Comparison of ENCODE assay signal across 18 cellular contexts in the genomic region with DNA sequence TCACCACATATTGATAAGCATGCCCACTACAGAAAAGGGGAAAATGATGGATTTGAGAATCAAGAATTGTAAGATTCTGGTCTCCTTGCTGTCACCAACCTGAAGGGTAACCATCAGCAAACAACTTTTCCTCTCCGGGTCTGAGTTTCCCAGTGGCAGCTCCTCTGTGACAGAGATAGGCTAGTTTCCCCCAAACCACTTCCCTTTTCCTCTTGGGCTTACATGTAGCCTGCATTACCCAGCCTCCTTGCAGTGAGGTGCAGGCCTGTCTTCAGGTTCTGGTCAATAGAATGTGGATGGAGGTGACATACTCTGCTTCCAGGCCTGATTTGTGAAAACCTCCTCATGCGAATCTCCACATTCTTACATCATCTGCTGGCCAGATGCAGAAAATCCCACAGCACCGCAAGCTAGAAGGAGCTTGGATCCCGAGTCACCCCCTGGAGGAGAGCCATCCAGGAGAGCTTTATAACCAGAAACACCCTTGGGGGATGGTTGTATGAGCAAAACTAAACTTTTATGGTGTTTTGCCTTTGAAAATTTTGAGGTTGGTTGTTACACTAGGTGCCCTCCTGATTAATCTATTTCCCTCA.
DNase-seq lines count a peak whose midpoint lies in the region; ATAC-seq, FAIRE-seq and TF ChIP-seq lines count a peak whose summit lies in the region.
"Had no signal": no experiment of that assay in that cellular context is flagged by ENCODE, and none has a peak within 500 bp of the region (broad histone marks: within the 10 kb centered on the region; RNA-seq: fewer than 3 reads in every experiment).

No MANE protein-coding gene starts in this region.

- no TSS peak for BruUV-seq in GM12878 (replicated peaks; lab: Mats Ljungman, UMichigan)

- H3K4me1 ChIP-seq in GM12878 (ENCODE audit: control insufficient read depth, insufficient read depth, low read length): no peaks in the 10 kb centered on the region
- peaks cover 0 to under 1% (median 0%) of the 10 kb centered on the region in 4 donors for H3K4me1 ChIP-seq in tibial artery
- H3K4me1 ChIP-seq: spleen had no signal

- H3K79me2 ChIP-seq in GM12878 (ENCODE audit: control insufficient read depth, insufficient read depth, low read length): no peaks in the 10 kb centered on the region

- no peak for FAIRE-seq in GM12878 (lab: Jason Lieb, UNC)

- H3K4me2 ChIP-seq in GM12878 (ENCODE audit: control insufficient read depth, insufficient read depth): no peak overlapping the region

- no peaks in the 10 kb centered on the region for H3K4me1 Mint-ChIP-seq in activated T-cell treated with anti-CD3 and anti-CD28 coated beads, Interleukin-2, amount 50 U/mL, for 24 hours (ENCODE audit: low read depth)
- H3K4me1 Mint-ChIP-seq: stimulated activated memory B cell treated with anti-CD40 and anti-IgM and Interleukin-4, amounts not matched to agents 10 μg/mL and 1 μg/mL and 100 μg/mL, for 72 hours had no signal

- WGBS in GM12878 (ENCODE audit: insufficient coverage, insufficient replicate concordance, low lambda C conversion rate, missing lambda C conversion rate): 13% methylated on average over 4 of the region's 4 CpGs

- TF ChIP-seq CTCF in GM12878 (IDR thresholded peaks at IDR 0.05 in 2 of 3, conservative IDR thresholded peaks at IDR 0.05 in 1 of 3; ENCODE audit: control insufficient read depth in 2 of 3, extremely low read depth in 1 of 3, insufficient read depth in 1 of 3, low read depth in 3 of 3, low read length in 3 of 3) (no peak), WERI-Rb-1 (IDR thresholded peaks at IDR 0.05; ENCODE audit: low read depth, low read length) (no peak), tibial artery (IDR thresholded peaks at IDR 0.05) (no peak)

- no peak for TF ChIP-seq POLR2A in GM12878 (IDR thresholded peaks at IDR 0.05; ENCODE audit: low read depth, low read length)

- SMC1A ChIA-PET in GM12878 (lab: Charles Lee; ENCODE audit: uncharacterized antibody, unreplicated experiment): interaction anchor here (1.6 kb wide), 1 partner anchor 15 kb away, joined by 4 read pairs; no protein-coding TSS in a partner anchor

- peak; percentile 26; the same call in 1 of the 3 replicates for ATAC-seq in GM12878
- ATAC-seq: activated CD8-positive, alpha-beta T cell treated with anti-CD3 and anti-CD28 coated beads for 36 hours; naive thymus-derived CD4-positive, alpha-beta T cell; stimulated activated memory B cell treated with anti-CD40 and anti-IgM and Interleukin-4, amounts not matched to agents 10 μg/mL and 1 μg/mL and 100 μg/mL, for 72 hours had no signal

- RAD21 ChIA-PET in GM12878 (lab: Charles Lee; ENCODE audit: unreplicated experiment): no interaction called here

- no peak overlapping the region for H2AFZ ChIP-seq in GM12878 (ENCODE audit: control insufficient read depth, low read depth, low read length)

- in situ Hi-C loops in GM12878 (cut with MboI): no loop called here

- intact Hi-C loops in GM12878 (cut with micrococcal nuclease; ENCODE audit: unreplicated experiment) (no loop called here), tibial artery (cut with DNase I; ENCODE audit: low total_unique reads) (no loop called here)

- no peak overlapping the region for H3K27ac ChIP-seq in GM12878 (ENCODE audit: control insufficient read depth, insufficient read depth)
- H3K27ac ChIP-seq in WERI-Rb-1: no peak overlapping the region
- no peak overlapping the region for H3K27ac ChIP-seq in tibial artery
- H3K27ac ChIP-seq: spleen had no signal

- H3K9me3 Mint-ChIP-seq in activated T-cell treated with anti-CD3 and anti-CD28 coated beads, Interleukin-2, amount 50 U/mL, for 24 hours: no peaks in the 10 kb centered on the region
- H3K9me3 Mint-ChIP-seq: activated CD8-positive, alpha-beta T cell treated with anti-CD3 and anti-CD28 coated beads for 36 hours; CD4-positive, alpha-beta T cell; naive thymus-derived CD4-positive, alpha-beta T cell; stimulated activated memory B cell treated with anti-CD40 and anti-IgM and Interleukin-4, amounts not matched to agents 10 μg/mL and 1 μg/mL and 100 μg/mL, for 72 hours had no signal

- no peak for TF ChIP-seq RAD21 in GM12878 (IDR thresholded peaks at IDR 0.05; ENCODE audit: insufficient read depth, low read depth, low read length)

- H3K36me3 ChIP-seq in GM12878 (ENCODE audit: control insufficient read depth in 2 of 2, insufficient read depth in 2 of 2, low read length in 1 of 2) (no peaks in the 10 kb centered on the region), WERI-Rb-1 (no peaks in the 10 kb centered on the region), tibial artery (no peaks in the 10 kb centered on the region)
- H3K36me3 ChIP-seq: spleen had no signal

- peak; percentile 54 for DNase-seq in GM03348 (ENCODE audit: low spot score)
- DNase-seq in MV-4-11 (lab: John Stamatoyannopoulos, UW): peak; percentile 75
- DNase-seq in GM12878 (ENCODE audit: low read depth, low spot score): no peak
- peak; percentile 25 for DNase-seq in kidney glomerular epithelial cell (lab: John Stamatoyannopoulos, UW)
- DNase-seq in activated T-cell treated with anti-CD3 and anti-CD28 coated beads, Interleukin-2, amount 50 U/mL, for 24 hours: no peak
- DNase-seq in WERI-Rb-1: no peak
- DNase-seq in tibial artery: no peak
- no peak for DNase-seq in epidermal melanocyte (ENCODE audit: insufficient read length, low spot score)
- DNase-seq: activated CD8-positive, alpha-beta T cell treated with anti-CD3 and anti-CD28 coated beads for 36 hours; caudate nucleus; CD4-positive, alpha-beta T cell; Karpas-422; naive thymus-derived CD4-positive, alpha-beta T cell; NCI-H187; NCI-H446 treated with DMSO at 0.1 percent for 48 hours; spleen; trophoblast cell had no signal

- H3K9me3 ChIP-seq in GM12878 (replicated peaks; ENCODE audit: control insufficient read depth, insufficient read depth, low read length) (no peaks in the 10 kb centered on the region), WERI-Rb-1 (ENCODE audit: severe bottlenecking) (no peaks in the 10 kb centered on the region), tibial artery (no peaks in the 10 kb centered on the region)
- H3K9me3 ChIP-seq: spleen had no signal

- H3K27ac Mint-ChIP-seq in activated T-cell treated with anti-CD3 and anti-CD28 coated beads, Interleukin-2, amount 50 U/mL, for 24 hours: no peak overlapping the region
- H3K27ac Mint-ChIP-seq: activated CD8-positive, alpha-beta T cell treated with anti-CD3 and anti-CD28 coated beads for 36 hours; CD4-positive, alpha-beta T cell; naive thymus-derived CD4-positive, alpha-beta T cell; stimulated activated memory B cell treated with anti-CD40 and anti-IgM and Interleukin-4, amounts not matched to agents 10 μg/mL and 1 μg/mL and 100 μg/mL, for 72 hours had no signal

- H3K27me3 Mint-ChIP-seq in activated T-cell treated with anti-CD3 and anti-CD28 coated beads, Interleukin-2, amount 50 U/mL, for 24 hours: peaks cover 7% of the 10 kb centered on the region

- no peak overlapping the region for H3K4me3 Mint-ChIP-seq in activated T-cell treated with anti-CD3 and anti-CD28 coated beads, Interleukin-2, amount 50 U/mL, for 24 hours
- H3K4me3 Mint-ChIP-seq: activated CD8-positive, alpha-beta T cell treated with anti-CD3 and anti-CD28 coated beads for 36 hours; CD4-positive, alpha-beta T cell; naive thymus-derived CD4-positive, alpha-beta T cell; stimulated activated memory B cell treated with anti-CD40 and anti-IgM and Interleukin-4, amounts not matched to agents 10 μg/mL and 1 μg/mL and 100 μg/mL, for 72 hours had no signal

- H3K4me3 ChIP-seq in GM12878 (no peak overlapping the region), WERI-Rb-1 (ENCODE audit: low read depth, low read length) (no peak overlapping the region), tibial artery (no peak overlapping the region)
- H3K4me3 ChIP-seq: spleen had no signal

- TF ChIP-seq EP300 in GM12878 (IDR thresholded peaks at IDR 0.05; ENCODE audit: borderline replicate concordance in 1 of 2, control insufficient read depth in 1 of 2, low read depth in 2 of 2, low read length in 2 of 2): no peak

- H3K36me3 Mint-ChIP-seq in activated T-cell treated with anti-CD3 and anti-CD28 coated beads, Interleukin-2, amount 50 U/mL, for 24 hours (ENCODE audit: low read depth): no peaks in the 10 kb centered on the region
- H3K36me3 Mint-ChIP-seq: naive thymus-derived CD4-positive, alpha-beta T cell; stimulated activated memory B cell treated with anti-CD40 and anti-IgM and Interleukin-4, amounts not matched to agents 10 μg/mL and 1 μg/mL and 100 μg/mL, for 72 hours had no signal

- POLR2A ChIA-PET in GM12878 (lab: Charles Lee): no interaction called here

- H4K20me1 ChIP-seq in GM12878 (ENCODE audit: control insufficient read depth, insufficient read depth): no peaks in the 10 kb centered on the region

- CTCF ChIA-PET in GM12878 (lab: Yijun Ruan, JAX): interaction anchor here (1.2 to 1.3 kb wide), 2 partner anchors 9 to 24 kb away, joined by 3 read pairs; no protein-coding TSS in a partner anchor

- H3K27me3 ChIP-seq in GM12878 (replicated peaks in 1 of 2; ENCODE audit: control insufficient read depth in 2 of 2, insufficient read depth in 2 of 2, low read length in 1 of 2): peaks cover 0 to 3% of the 10 kb centered on the region in 2 experiments; a peak in 1 of 4 replicates
- no peaks in the 10 kb centered on the region for H3K27me3 ChIP-seq in WERI-Rb-1 (ENCODE audit: insufficient read depth, low read depth, severe bottlenecking)
- H3K27me3 ChIP-seq in tibial artery: no peaks in the 10 kb centered on the region

- H3K9ac ChIP-seq in GM12878 (ENCODE audit: control insufficient read depth, insufficient read depth, low read length): no peak overlapping the region

TF ChIP-seq in GM12878, 131 proteins besides CTCF, POLR2A, EP300 and RAD21 (continues in another document):
- TF ChIP-seq IRF4 (IDR thresholded peaks at IDR 0.05; ENCODE audit: low read depth, low read length) (no peak), BHLHE40 (IDR thresholded peaks at IDR 0.05; ENCODE audit: borderline replicate concordance in 1 of 2, low read depth in 2 of 2, low read length in 1 of 2) (no peak), RELB (IDR thresholded peaks at IDR 0.05; ENCODE audit: low read depth) (no peak), SPI1 (IDR thresholded peaks at IDR 0.05; ENCODE audit: borderline replicate concordance, insufficient read depth, low read depth, low read length) (peak; percentile 50; the same call in 1 of the 2 replicates), FOS (IDR thresholded peaks at IDR 0.05; ENCODE audit: borderline replicate concordance, extremely low read depth, insufficient read length) (no peak), NR2F1 (conservative IDR thresholded peaks at IDR 0.05) (no peak)

Comparison
In these comparisons a context has a peak if more than half of its experiments do, and no peak if none do; other contexts are left out.
1. DNase-seq: peak in GM03348 (single experiment), MV-4-11 (single experiment) and kidney glomerular epithelial cell (single experiment); none in GM12878 (single experiment), activated T-cell treated with anti-CD3 and anti-CD28 coated beads, Interleukin-2, amount 50 U/mL, for 24 hours (single experiment), WERI-Rb-1 (single experiment), tibial artery (0 of 2) and epidermal melanocyte (single experiment).